12 cellular contexts compared by ENCODE assay signal in the genomic region with DNA sequence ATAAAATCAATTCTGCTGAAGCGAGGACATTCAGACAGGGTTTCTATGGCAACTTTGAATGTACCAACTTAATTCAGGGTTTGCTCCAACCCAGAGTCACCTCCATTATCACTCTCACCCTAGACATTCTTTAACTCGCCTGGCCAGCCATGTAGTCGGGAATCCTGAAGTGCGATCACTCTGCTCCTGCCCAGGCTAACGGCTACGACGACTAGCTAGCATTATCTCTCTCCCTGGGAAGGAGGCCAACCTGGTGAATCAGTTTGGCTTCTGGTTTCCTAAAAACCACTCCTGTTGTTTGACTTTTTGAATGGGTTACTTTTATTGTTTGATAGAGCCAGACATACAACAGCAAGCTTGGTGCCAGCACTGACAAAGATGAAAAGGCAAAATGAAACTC. TPM values are rescaled to one million over a fixed set of nuclear protein-coding genes. Genes with fewer than 3 reads are reported as not detected.
DNase-seq lines count a peak whose midpoint lies in the region; ATAC-seq and TF ChIP-seq lines count a peak whose summit lies in the region.
"Had no signal": no experiment of that assay in that cellular context is flagged by ENCODE, and none has a peak within 500 bp of the region (broad histone marks: within the 10 kb centered on the region; RNA-seq: fewer than 3 reads in every experiment).

No MANE protein-coding gene starts in this region.

- H3K27me3 ChIP-seq in psoas muscle (ENCODE audit: insufficient read depth in 3 of 3, low read length in 2 of 3): peaks cover 0 to 10% (median 0%) of the 10 kb centered on the region in 3 donors
- H3K27me3 ChIP-seq: thyroid gland had no signal

- no peaks in the 10 kb centered on the region for H3K4me1 ChIP-seq in psoas muscle
- H3K4me1 ChIP-seq: thyroid gland had no signal

- H3K4me3 Mint-ChIP-seq in nephron progenitor cell: no peak overlapping the region
- H3K4me3 Mint-ChIP-seq in activated CD8-positive, alpha-beta T cell treated with anti-CD3 and anti-CD28 coated beads, Interleukin-2, amount 10 ng/mL, durations not matched to agents 7 days and 5 days: no peak overlapping the region
- H3K4me3 Mint-ChIP-seq: activated T-helper 17 cell treated with anti-CD3 and anti-CD28 coated beads, Interleukin-2, amount 50 U/mL, for 72 hours had no signal

- DNase-seq in AG20443 (ENCODE audit: low spot score): peak; percentile 83
- peak; percentile 88 for DNase-seq in M059J (ENCODE audit: low read depth)
- no peak for DNase-seq in coronary artery (ENCODE audit: low spot score)
- peak; percentile 22 for DNase-seq in medulla oblongata (ENCODE audit: extremely low spot score)
- no peak for DNase-seq in nephron progenitor cell
- DNase-seq in activated CD8-positive, alpha-beta T cell treated with anti-CD3 and anti-CD28 coated beads, Interleukin-2, amount 10 ng/mL, durations not matched to agents 7 days and 5 days: no peak
- DNase-seq in COR-L47 (lab: John Stamatoyannopoulos, UW): no peak
- no peak for DNase-seq in psoas muscle
- DNase-seq: effector CD4-positive, alpha-beta T cell; NCI-H524 treated with DMSO at 0.1 percent for 48 hours; thyroid gland had no signal

- H3K27ac ChIP-seq in coronary artery (no peak overlapping the region), psoas muscle (no peak overlapping the region)
- H3K27ac ChIP-seq: thyroid gland had no signal

- no peaks in the 10 kb centered on the region for H3K36me3 ChIP-seq in psoas muscle (ENCODE audit: insufficient read depth in 1 of 2, low read depth in 1 of 2)
- H3K36me3 ChIP-seq: thyroid gland had no signal

- CTCF ChIA-PET in activated CD8-positive, alpha-beta T cell treated with anti-CD3 and anti-CD28 coated beads, Interleukin-2, amount 10 ng/mL, durations not matched to agents 7 days and 5 days (lab: Charles Lee): no interaction called here

- no peaks in the 10 kb centered on the region for H3K9me3 ChIP-seq in psoas muscle
- H3K9me3 ChIP-seq: thyroid gland had no signal

- no peak for TF ChIP-seq CTCF in coronary artery (IDR thresholded peaks at IDR 0.05)
- TF ChIP-seq CTCF in nephron progenitor cell (IDR thresholded peaks at IDR 0.05): no peak
- no peak for TF ChIP-seq CTCF in psoas muscle (IDR thresholded peaks at IDR 0.05)

- H3K27me3 Mint-ChIP-seq in nephron progenitor cell (ENCODE audit: low read depth, poor library complexity): peaks cover 24% of the 10 kb centered on the region
- peaks cover 4% of the 10 kb centered on the region for H3K27me3 Mint-ChIP-seq in activated CD8-positive, alpha-beta T cell treated with anti-CD3 and anti-CD28 coated beads, Interleukin-2, amount 10 ng/mL, durations not matched to agents 7 days and 5 days (ENCODE audit: low read depth)

- H3K4me1 Mint-ChIP-seq in nephron progenitor cell: no peaks in the 10 kb centered on the region
- H3K4me1 Mint-ChIP-seq in activated CD8-positive, alpha-beta T cell treated with anti-CD3 and anti-CD28 coated beads, Interleukin-2, amount 10 ng/mL, durations not matched to agents 7 days and 5 days (ENCODE audit: low read depth): no peaks in the 10 kb centered on the region
- H3K4me1 Mint-ChIP-seq: activated T-helper 17 cell treated with anti-CD3 and anti-CD28 coated beads, Interleukin-2, amount 50 U/mL, for 72 hours had no signal

- H3K36me3 Mint-ChIP-seq in nephron progenitor cell (ENCODE audit: low read depth): no peaks in the 10 kb centered on the region
- H3K36me3 Mint-ChIP-seq in activated CD8-positive, alpha-beta T cell treated with anti-CD3 and anti-CD28 coated beads, Interleukin-2, amount 10 ng/mL, durations not matched to agents 7 days and 5 days (ENCODE audit: low read depth): no peaks in the 10 kb centered on the region

- no peak for ATAC-seq in activated CD8-positive, alpha-beta T cell treated with anti-CD3 and anti-CD28 coated beads, Interleukin-2, amount 10 ng/mL, durations not matched to agents 7 days and 5 days
- ATAC-seq in psoas muscle: no peak
- ATAC-seq: activated T-helper 17 cell treated with anti-CD3 and anti-CD28 coated beads, Interleukin-2, amount 50 U/mL, for 72 hours had no signal

- intact Hi-C loops in psoas muscle (cut with DNase I): loop anchor here in 1 of 2 donors (10.0 kb wide), 1 partner anchor 263 kb away; no protein-coding TSS in a partner anchor

- POLR2A ChIA-PET in activated CD8-positive, alpha-beta T cell treated with anti-CD3 and anti-CD28 coated beads, Interleukin-2, amount 10 ng/mL, durations not matched to agents 7 days and 5 days (lab: Charles Lee): no interaction called here

- H3K27ac Mint-ChIP-seq in nephron progenitor cell: no peak overlapping the region
- H3K27ac Mint-ChIP-seq in activated CD8-positive, alpha-beta T cell treated with anti-CD3 and anti-CD28 coated beads, Interleukin-2, amount 10 ng/mL, durations not matched to agents 7 days and 5 days: no peak overlapping the region
- H3K27ac Mint-ChIP-seq: activated T-helper 17 cell treated with anti-CD3 and anti-CD28 coated beads, Interleukin-2, amount 50 U/mL, for 72 hours had no signal

- H3K9me3 Mint-ChIP-seq in nephron progenitor cell: no peaks in the 10 kb centered on the region
- no peaks in the 10 kb centered on the region for H3K9me3 Mint-ChIP-seq in activated CD8-positive, alpha-beta T cell treated with anti-CD3 and anti-CD28 coated beads, Interleukin-2, amount 10 ng/mL, durations not matched to agents 7 days and 5 days (ENCODE audit: insufficient read depth)
- H3K9me3 Mint-ChIP-seq: activated T-helper 17 cell treated with anti-CD3 and anti-CD28 coated beads, Interleukin-2, amount 50 U/mL, for 72 hours had no signal

- WGBS in psoas muscle, 3 donors: 27 to 36% (median 27%) methylated on average over 7 of the region's 7 CpGs

- H3K4me3 ChIP-seq in coronary artery (peak overlapping the region; percentile 39), psoas muscle (no peak overlapping the region)
- H3K4me3 ChIP-seq: thyroid gland had no signal

RNA-seq across cellular contexts. Expression of gene ZBTB18, which starts 38.9 kb away (rescaled TPM):
- total RNA-seq in M059J (2014; rRNA removed; shearing (Covaris generic)): 18.7 and 29.4 TPM in 2 replicates
- 10 to 100 TPM; 11.0 to 11.7 TPM for total RNA-seq in activated CD8-positive, alpha-beta T cell treated with anti-CD3 and anti-CD28 coated beads, Interleukin-2, amount 10 ng/mL, durations not matched to agents 7 days and 5 days
- 10 to 100 TPM; 49.3 to 85.0 (median 58.3) TPM for total RNA-seq in psoas muscle
- 10 to 100 TPM; 18.8 to 70.8 (median 27.3) TPM for polyA plus RNA-seq in psoas muscle

Comparison
In these comparisons a context has a peak if more than half of its experiments do, and no peak if none do; other contexts are left out.
1. DNase-seq: peak in AG20443 (single experiment), M059J (single experiment) and medulla oblongata (single experiment); none in coronary artery (single experiment), nephron progenitor cell (single experiment), activated CD8-positive, alpha-beta T cell treated with anti-CD3 and anti-CD28 coated beads, Interleukin-2, amount 10 ng/mL, durations not matched to agents 7 days and 5 days (single experiment), COR-L47 (single experiment) and psoas muscle (0 of 2).